Comparison of ENCODE assay signal across 9 cellular contexts in the genomic region with DNA sequence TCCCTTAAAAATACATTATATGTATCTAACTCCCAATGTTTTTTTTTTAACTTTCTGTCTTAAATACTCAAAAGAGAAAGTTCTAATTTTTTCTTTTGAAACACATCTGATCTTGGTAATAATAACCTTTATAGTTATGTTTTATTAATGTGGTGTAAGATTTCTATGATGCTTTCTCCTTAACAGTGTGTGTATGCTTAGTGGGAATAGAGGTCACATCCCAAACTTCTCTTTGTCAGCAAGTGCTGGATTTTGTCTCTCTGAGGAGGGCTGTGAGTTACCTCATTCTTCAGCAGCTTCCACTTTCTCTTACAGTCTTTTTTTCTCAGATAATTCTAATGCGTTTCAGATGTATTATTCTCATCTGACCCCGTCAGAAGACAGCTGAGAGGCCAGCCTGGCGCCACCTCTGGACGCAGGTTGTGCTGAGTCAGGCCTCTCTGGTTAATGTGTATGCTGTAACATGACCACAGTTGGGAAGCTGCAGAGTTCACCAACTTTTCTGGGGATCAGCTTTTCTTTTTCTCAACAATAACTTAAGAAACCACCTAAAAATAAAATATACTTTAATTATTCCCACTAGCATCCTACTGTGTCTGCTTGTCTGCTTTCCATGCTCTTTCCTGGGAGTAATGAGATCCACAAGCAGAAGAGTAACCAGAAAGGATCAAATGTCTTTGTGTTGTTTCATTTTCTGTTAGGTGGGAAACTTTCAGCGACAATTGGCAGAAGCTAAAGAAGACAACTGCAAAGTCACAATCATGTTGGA.
DNase-seq lines count a peak whose midpoint lies in the region; ATAC-seq and TF ChIP-seq lines count a peak whose summit lies in the region.
"Had no signal": no experiment of that assay in that cellular context is flagged by ENCODE, and none has a peak within 500 bp of the region (broad histone marks: within the 10 kb centered on the region; RNA-seq: fewer than 3 reads in every experiment).

No MANE protein-coding gene starts in this region.

- H3K4me3 ChIP-seq in gastroesophageal sphincter (no peak overlapping the region), thyroid gland (replicated peaks in 1 of 3) (no peak overlapping the region)
- H3K4me3 ChIP-seq: BLaER1 treated with 17β-estradiol and CSF1 and Interleukin-3, amounts not matched to agents 10 nM and 100 nM had no signal

- DNase-seq in NCI-H748 (lab: John Stamatoyannopoulos, UW; ENCODE audit: unreplicated experiment): peak; percentile 22
- no peak for DNase-seq in NCI-H748 treated with DMSO at 0.1 percent for 48 hours (lab: John Stamatoyannopoulos, UW)
- DNase-seq in NCI-H460 (ENCODE audit: extremely low read depth, low read depth): peak; percentile 63
- DNase-seq in thyroid gland: peak; percentile 4 to 18
- no peak for DNase-seq in activated CD4-positive, alpha-beta T cell treated with anti-CD3 and anti-CD28 coated beads, Interleukin-2, amount 10 ng/mL, durations not matched to agents 24 days and 14 days
- no peak for DNase-seq in ureter (ENCODE audit: low spot score)
- DNase-seq in stimulated activated CD4-positive, alpha-beta T cell treated with anti-CD3 and anti-CD28 coated beads, Interleukin-4, amount 100 ng/mL, for 24 hours: no peak

- peak; percentile 51 for ATAC-seq in gastroesophageal sphincter

- TF ChIP-seq EP300 in gastroesophageal sphincter (IDR thresholded peaks at IDR 0.05): no peak

- TF ChIP-seq CTCF in gastroesophageal sphincter (IDR thresholded peaks at IDR 0.05) (no peak), thyroid gland (IDR thresholded peaks at IDR 0.05) (no peak)

- no peak overlapping the region for H3K27ac Mint-ChIP-seq in activated CD4-positive, alpha-beta T cell treated with anti-CD3 and anti-CD28 coated beads, Interleukin-2, amount 10 ng/mL, durations not matched to agents 24 days and 14 days

- no peaks in the 10 kb centered on the region for H3K27me3 Mint-ChIP-seq in activated CD4-positive, alpha-beta T cell treated with anti-CD3 and anti-CD28 coated beads, Interleukin-2, amount 10 ng/mL, durations not matched to agents 24 days and 14 days

- no peak overlapping the region for H3K4me3 Mint-ChIP-seq in activated CD4-positive, alpha-beta T cell treated with anti-CD3 and anti-CD28 coated beads, Interleukin-2, amount 10 ng/mL, durations not matched to agents 24 days and 14 days

- no peak overlapping the region for H3K27ac ChIP-seq in gastroesophageal sphincter
- no peak overlapping the region for H3K27ac ChIP-seq in thyroid gland
- H3K27ac ChIP-seq: BLaER1 treated with 17β-estradiol and CSF1 and Interleukin-3, amounts not matched to agents 10 nM and 100 nM had no signal

- intact Hi-C loops in thyroid gland (cut with DNase I): no loop called here
- intact Hi-C loops in activated CD4-positive, alpha-beta T cell treated with anti-CD3 and anti-CD28 coated beads, Interleukin-2, amount 10 ng/mL, durations not matched to agents 24 days and 14 days (cut with micrococcal nuclease): no loop called here

- WGBS in gastroesophageal sphincter (ENCODE audit: low coverage in 1 of 2), 2 donors: 37 to 54% methylated on average over 4 to 5 of the region's 5 CpGs
- 37 to 56% methylated on average over 5 of the region's 5 CpGs for WGBS in thyroid gland, 2 donors

- TF ChIP-seq POLR2A in gastroesophageal sphincter (IDR thresholded peaks at IDR 0.05) (no peak), thyroid gland (IDR thresholded peaks at IDR 0.05) (no peak)

- H3K27me3 ChIP-seq in gastroesophageal sphincter (no peaks in the 10 kb centered on the region), thyroid gland (no peaks in the 10 kb centered on the region)
- H3K27me3 ChIP-seq: BLaER1 treated with 17β-estradiol and CSF1 and Interleukin-3, amounts not matched to agents 10 nM and 100 nM had no signal

- H3K36me3 ChIP-seq in gastroesophageal sphincter: no peaks in the 10 kb centered on the region
- no peaks in the 10 kb centered on the region for H3K36me3 ChIP-seq in thyroid gland

- H3K9me3 Mint-ChIP-seq in activated CD4-positive, alpha-beta T cell treated with anti-CD3 and anti-CD28 coated beads, Interleukin-2, amount 10 ng/mL, durations not matched to agents 24 days and 14 days: no peaks in the 10 kb centered on the region

- peaks cover 5% of the 10 kb centered on the region for H3K4me1 Mint-ChIP-seq in activated CD4-positive, alpha-beta T cell treated with anti-CD3 and anti-CD28 coated beads, Interleukin-2, amount 10 ng/mL, durations not matched to agents 24 days and 14 days

- H3K9me3 ChIP-seq in gastroesophageal sphincter (no peaks in the 10 kb centered on the region), thyroid gland (no peaks in the 10 kb centered on the region)
- H3K9me3 ChIP-seq: BLaER1 treated with 17β-estradiol and CSF1 and Interleukin-3, amounts not matched to agents 10 nM and 100 nM had no signal

- H3K4me1 ChIP-seq in gastroesophageal sphincter: no peaks in the 10 kb centered on the region
- H3K4me1 ChIP-seq in thyroid gland: no peaks in the 10 kb centered on the region
- H3K4me1 ChIP-seq: BLaER1 treated with 17β-estradiol and CSF1 and Interleukin-3, amounts not matched to agents 10 nM and 100 nM had no signal

- H3K36me3 Mint-ChIP-seq in activated CD4-positive, alpha-beta T cell treated with anti-CD3 and anti-CD28 coated beads, Interleukin-2, amount 10 ng/mL, durations not matched to agents 24 days and 14 days (ENCODE audit: low read depth): peaks cover 17% of the 10 kb centered on the region

Comparison
In these comparisons a context has a peak if more than half of its experiments do, and no peak if none do; other contexts are left out.
1. DNase-seq: peak in NCI-H748 (single experiment), NCI-H460 (single experiment) and thyroid gland (2 of 2); none in NCI-H748 treated with DMSO at 0.1 percent for 48 hours (single experiment), activated CD4-positive, alpha-beta T cell treated with anti-CD3 and anti-CD28 coated beads, Interleukin-2, amount 10 ng/mL, durations not matched to agents 24 days and 14 days (single experiment), ureter (single experiment) and stimulated activated CD4-positive, alpha-beta T cell treated with anti-CD3 and anti-CD28 coated beads, Interleukin-4, amount 100 ng/mL, for 24 hours (single experiment).